Comparison of ENCODE assay signal across 9 cellular contexts in the genomic region with DNA sequence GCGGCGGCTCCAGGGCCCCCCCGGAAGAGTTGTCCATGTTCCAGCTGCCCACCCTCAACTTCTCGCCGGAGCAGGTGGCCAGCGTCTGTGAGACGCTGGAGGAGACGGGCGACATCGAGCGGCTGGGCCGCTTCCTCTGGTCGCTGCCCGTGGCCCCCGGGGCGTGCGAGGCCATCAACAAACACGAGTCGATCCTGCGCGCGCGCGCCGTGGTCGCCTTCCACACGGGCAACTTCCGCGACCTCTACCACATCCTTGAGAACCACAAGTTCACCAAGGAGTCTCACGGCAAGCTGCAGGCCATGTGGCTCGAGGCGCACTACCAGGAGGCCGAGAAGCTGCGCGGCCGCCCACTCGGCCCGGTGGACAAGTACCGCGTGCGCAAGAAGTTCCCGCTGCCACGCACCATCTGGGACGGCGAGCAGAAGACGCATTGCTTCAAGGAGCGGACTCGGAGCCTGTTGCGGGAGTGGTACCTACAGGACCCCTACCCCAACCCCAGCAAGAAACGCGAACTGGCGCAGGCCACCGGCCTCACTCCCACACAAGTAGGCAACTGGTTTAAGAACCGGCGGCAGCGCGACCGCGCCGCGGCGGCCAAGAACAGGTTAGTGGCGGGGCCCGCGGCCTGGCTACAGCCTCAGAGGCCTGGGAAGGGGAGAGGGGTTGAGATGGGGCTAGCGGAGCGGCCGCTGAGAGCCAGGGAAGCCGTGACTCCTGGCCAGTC. TPM values are rescaled to one million over a fixed set of nuclear protein-coding genes. Genes with fewer than 3 reads are reported as not detected.
DNase-seq lines count a peak whose midpoint lies in the region; TF ChIP-seq lines count a peak whose summit lies in the region.
"Had no signal": no experiment of that assay in that cellular context is flagged by ENCODE, and none has a peak within 500 bp of the region (broad histone marks: within the 10 kb centered on the region; RNA-seq: fewer than 3 reads in every experiment).

No MANE protein-coding gene starts in this region.

- H3K27me3 Mint-ChIP-seq in activated T-cell treated with anti-CD3 and anti-CD28 coated beads, Interleukin-2, amount 50 U/mL, for 24 hours: peaks cover 88% of the 10 kb centered on the region
- peaks cover 86% of the 10 kb centered on the region for H3K27me3 Mint-ChIP-seq in activated CD4-positive, alpha-beta memory T cell treated with anti-CD3 and anti-CD28 coated beads, Interleukin-2, amount 10 ng/mL, durations not matched to agents 7 days and 5 days
- peaks cover 21 to 38% (median 33%) of the 10 kb centered on the region in 3 donors for H3K27me3 Mint-ChIP-seq in immature natural killer cell (ENCODE audit: low read depth in 3 of 3)

- POLR2A ChIA-PET in activated CD4-positive, alpha-beta memory T cell treated with anti-CD3 and anti-CD28 coated beads, Interleukin-2, amount 10 ng/mL, durations not matched to agents 7 days and 5 days (lab: Charles Lee): interaction anchor here (0.6 kb wide), 1 partner anchor 10 kb away, joined by 3 read pairs; no protein-coding TSS in a partner anchor

- no peaks in the 10 kb centered on the region for H3K9me3 Mint-ChIP-seq in activated T-cell treated with anti-CD3 and anti-CD28 coated beads, Interleukin-2, amount 50 U/mL, for 24 hours
- H3K9me3 Mint-ChIP-seq in activated CD4-positive, alpha-beta memory T cell treated with anti-CD3 and anti-CD28 coated beads, Interleukin-2, amount 10 ng/mL, durations not matched to agents 7 days and 5 days: no peaks in the 10 kb centered on the region
- H3K9me3 Mint-ChIP-seq in immature natural killer cell: peaks cover 0 to 8% (median 0%) of the 10 kb centered on the region in 6 donors

- H3K4me1 ChIP-seq in suprapubic skin: peaks cover 55% of the 10 kb centered on the region

- WGBS in suprapubic skin: 7% methylated on average over 25 of the region's 69 CpGs

- H3K27ac Mint-ChIP-seq in activated T-cell treated with anti-CD3 and anti-CD28 coated beads, Interleukin-2, amount 50 U/mL, for 24 hours: no peak overlapping the region
- H3K27ac Mint-ChIP-seq in activated CD4-positive, alpha-beta memory T cell treated with anti-CD3 and anti-CD28 coated beads, Interleukin-2, amount 10 ng/mL, durations not matched to agents 7 days and 5 days: no peak overlapping the region
- no peak overlapping the region for H3K27ac Mint-ChIP-seq in immature natural killer cell

- H3K4me3 Mint-ChIP-seq in activated T-cell treated with anti-CD3 and anti-CD28 coated beads, Interleukin-2, amount 50 U/mL, for 24 hours: peak overlapping the region; percentile 61
- peak overlapping the region; percentile 59 for H3K4me3 Mint-ChIP-seq in activated CD4-positive, alpha-beta memory T cell treated with anti-CD3 and anti-CD28 coated beads, Interleukin-2, amount 10 ng/mL, durations not matched to agents 7 days and 5 days
- peak overlapping the region; percentile 18 to 53 (median 29) for H3K4me3 Mint-ChIP-seq in immature natural killer cell

- CTCF ChIA-PET in activated CD4-positive, alpha-beta memory T cell treated with anti-CD3 and anti-CD28 coated beads, Interleukin-2, amount 10 ng/mL, durations not matched to agents 7 days and 5 days (lab: Charles Lee): no interaction called here

- no peak for TF ChIP-seq CTCF in suprapubic skin (IDR thresholded peaks at IDR 0.05)

- peaks cover 97% of the 10 kb centered on the region for H3K27me3 ChIP-seq in suprapubic skin

- no peaks in the 10 kb centered on the region for H3K9me3 ChIP-seq in suprapubic skin
- H3K9me3 ChIP-seq: adrenal gland had no signal

- no peak for TF ChIP-seq EP300 in suprapubic skin (IDR thresholded peaks at IDR 0.05)

- no peak overlapping the region for H3K27ac ChIP-seq in suprapubic skin
- H3K27ac ChIP-seq: adrenal gland had no signal

- peak; percentile 49 for DNase-seq in activated T-cell treated with anti-CD3 and anti-CD28 coated beads, Interleukin-2, amount 50 U/mL, for 24 hours
- DNase-seq in activated T-cell treated with anti-CD3 and anti-CD28 coated beads for 4 hours (no peak), immature natural killer cell (peak; percentile 19 to 34 (median 29)), suprapubic skin (ENCODE audit: low spot score in 2 of 2) (no peak), epidermal melanocyte (ENCODE audit: insufficient read length, low spot score) (no peak), T-helper 9 cell (no peak)
- DNase-seq in activated CD4-positive, alpha-beta memory T cell treated with anti-CD3 and anti-CD28 coated beads, Interleukin-2, amount 10 ng/mL, durations not matched to agents 7 days and 5 days: peak; percentile 44
- DNase-seq in stimulated activated CD4-positive, alpha-beta T cell treated with anti-CD3 and anti-CD28 coated beads, Interleukin-1b, Interleukin-23, amount 100 ng/mL, for 48 hours: no peak
- DNase-seq: adrenal gland had no signal

- no peak for TF ChIP-seq POLR2A in suprapubic skin (IDR thresholded peaks at IDR 0.05)

- H3K36me3 ChIP-seq in suprapubic skin: no peaks in the 10 kb centered on the region
- H3K36me3 ChIP-seq: adrenal gland had no signal

- no peaks in the 10 kb centered on the region for H3K36me3 Mint-ChIP-seq in activated T-cell treated with anti-CD3 and anti-CD28 coated beads, Interleukin-2, amount 50 U/mL, for 24 hours (ENCODE audit: low read depth)
- peaks cover 2% of the 10 kb centered on the region for H3K36me3 Mint-ChIP-seq in activated CD4-positive, alpha-beta memory T cell treated with anti-CD3 and anti-CD28 coated beads, Interleukin-2, amount 10 ng/mL, durations not matched to agents 7 days and 5 days (ENCODE audit: low read depth)
- H3K36me3 Mint-ChIP-seq in immature natural killer cell: peaks cover 0 to 4% (median 0%) of the 10 kb centered on the region in 3 donors

- peaks cover 52% of the 10 kb centered on the region for H3K4me1 Mint-ChIP-seq in activated T-cell treated with anti-CD3 and anti-CD28 coated beads, Interleukin-2, amount 50 U/mL, for 24 hours (ENCODE audit: low read depth)
- peaks cover 38% of the 10 kb centered on the region for H3K4me1 Mint-ChIP-seq in activated CD4-positive, alpha-beta memory T cell treated with anti-CD3 and anti-CD28 coated beads, Interleukin-2, amount 10 ng/mL, durations not matched to agents 7 days and 5 days
- H3K4me1 Mint-ChIP-seq in immature natural killer cell: peaks cover 26 to 32% of the 10 kb centered on the region in 2 donors

- H3K4me3 ChIP-seq in suprapubic skin: peak overlapping the region; percentile 46

RNA-seq across cellular contexts. Expression of a gene that starts 1.0 kb away (rescaled TPM):
- total RNA-seq in activated CD4-positive, alpha-beta memory T cell treated with anti-CD3 and anti-CD28 coated beads, Interleukin-2, amount 10 ng/mL, durations not matched to agents 7 days and 5 days: under 1 TPM; 0.08 to 0.13 TPM
- not detected for polyA plus RNA-seq in immature natural killer cell
- under 1 TPM in 1 of 4 donors, not detected in 3; 0.38 TPM for total RNA-seq in suprapubic skin
- total RNA-seq: adrenal gland had no signal
- polyA plus RNA-seq: adrenal gland had no signal

Comparison
In these comparisons a context has a peak if more than half of its experiments do, and no peak if none do; other contexts are left out.
1. DNase-seq: peak in activated T-cell treated with anti-CD3 and anti-CD28 coated beads, Interleukin-2, amount 50 U/mL, for 24 hours (single experiment), activated CD4-positive, alpha-beta memory T cell treated with anti-CD3 and anti-CD28 coated beads, Interleukin-2, amount 10 ng/mL, durations not matched to agents 7 days and 5 days (single experiment) and immature natural killer cell (3 of 3); none in activated T-cell treated with anti-CD3 and anti-CD28 coated beads for 4 hours (single experiment), suprapubic skin (0 of 2), epidermal melanocyte (single experiment), stimulated activated CD4-positive, alpha-beta T cell treated with anti-CD3 and anti-CD28 coated beads, Interleukin-1b, Interleukin-23, amount 100 ng/mL, for 48 hours (single experiment) and T-helper 9 cell (single experiment).
2. Peak in every context shown above with its lines, with median percentiles within 50 percentile points of each other: H3K4me3 Mint-ChIP-seq.